ENCODE assay signal across 22 cellular contexts in genomic region chr13:44439615-44440014, GRCh38.
DNase-seq lines count a peak whose midpoint lies in the region; ATAC-seq and TF ChIP-seq lines count a peak whose summit lies in the region.
"Had no signal": no experiment of that assay in that cellular context is flagged by ENCODE, and none has a peak within 500 bp of the region (broad histone marks: within the 10 kb centered on the region; RNA-seq: fewer than 3 reads in every experiment).

No MANE protein-coding gene starts in this region.

- H3F3A ChIP-seq in smooth muscle cell (ENCODE audit: low read depth), result peaks cover 12% of the 10 kb centered on the region

- no peak for TF ChIP-seq CTCF in smooth muscle cell (IDR thresholded peaks at IDR 0.05; ENCODE audit: borderline replicate concordance, insufficient read depth, poor library complexity, severe bottlenecking)

- H3K9me3 ChIP-seq in endocrine pancreas (ENCODE audit: control insufficient read depth, low read length), result no peaks in the 10 kb centered on the region
- no peaks in the 10 kb centered on the region for H3K9me3 ChIP-seq in smooth muscle cell (replicated peaks; ENCODE audit: low read depth)
- H3K9me3 ChIP-seq: A549, spleen, tibial nerve had no signal

- DNase-seq in NOMO-1 treated with DMSO at 0.1 percent for 48 hours (lab: John Stamatoyannopoulos, UW; ENCODE audit: unreplicated experiment) (peak; percentile 53), NOMO-1 treated with dmso at 0.1 percent for 144 hours (lab: John Stamatoyannopoulos, UW; ENCODE audit: unreplicated experiment) (no peak), OCI-M1 (lab: John Stamatoyannopoulos, UW) (peak; percentile 54), smooth muscle cell (lab: John Stamatoyannopoulos, UW; ENCODE audit: unreplicated experiment) (no peak), 8988T (no peak)
- no peak for DNase-seq in effector memory CD8-positive, alpha-beta T cell
- DNase-seq: activated CD4-positive, alpha-beta memory T cell treated with anti-CD3 and anti-CD28 coated beads for 36 hours; activated T-cell treated with anti-CD3 and anti-CD28 coated beads, Interleukin-2, amount 50 U/mL, for 4 hours; CD4-positive, alpha-beta memory T cell; DMS79; left ventricle myocardium superior; NCI-H1105 treated with DMSO at 0.1 percent for 48 hours; NCI-H345; posterior cingulate gyrus; SHP77; spleen had no signal

- 62% methylated on average over 2 of the region's 2 CpGs for WGBS in smooth muscle cell (ENCODE audit: low lambda C conversion rate)

- peaks cover 60% of the 10 kb centered on the region for H4K20me1 ChIP-seq in smooth muscle cell (ENCODE audit: low read depth)

- H3K36me3 ChIP-seq in endocrine pancreas (ENCODE audit: control insufficient read depth, insufficient read depth, low read length), result peaks cover 2% of the 10 kb centered on the region
- H3K36me3 ChIP-seq in smooth muscle cell (ENCODE audit: low read depth), result no peaks in the 10 kb centered on the region

- peak overlapping the region; percentile 9 for H3K27ac ChIP-seq in smooth muscle cell (ENCODE audit: low read depth)
- H3K27ac ChIP-seq: tibial nerve had no signal

- H3K4me1 ChIP-seq in endocrine pancreas (ENCODE audit: control insufficient read depth, insufficient read depth, low read length), result peaks cover 8% of the 10 kb centered on the region
- peaks cover 9% of the 10 kb centered on the region for H3K4me1 ChIP-seq in smooth muscle cell (ENCODE audit: low read depth)

- H2AFZ ChIP-seq in smooth muscle cell (ENCODE audit: low read depth), result no peak overlapping the region

- H3K27me3 Mint-ChIP-seq in effector memory CD8-positive, alpha-beta T cell, result no peaks in the 10 kb centered on the region

- H3K4me2 ChIP-seq in smooth muscle cell, result no peak overlapping the region
- H3K4me2 ChIP-seq: A549 had no signal

- H3K4me3 ChIP-seq in endocrine pancreas (ENCODE audit: control insufficient read depth, insufficient read depth, low read length) (no peak overlapping the region), smooth muscle cell (no peak overlapping the region)
- H3K4me3 ChIP-seq: A549, spleen, tibial nerve had no signal

- H3K4me1 Mint-ChIP-seq in effector memory CD8-positive, alpha-beta T cell (ENCODE audit: low read depth in 2 of 2), result peaks cover 19 to 33% of the 10 kb centered on the region in 2 donors

- peaks cover 10% of the 10 kb centered on the region for H3K36me3 Mint-ChIP-seq in effector memory CD8-positive, alpha-beta T cell (ENCODE audit: insufficient read depth)
- H3K36me3 Mint-ChIP-seq: activated CD4-positive, alpha-beta memory T cell treated with anti-CD3 and anti-CD28 coated beads for 36 hours; activated naive CD4-positive, alpha-beta T cell treated with anti-CD3 and anti-CD28 coated beads, Interleukin-2, amount 50 U/mL, for 72 hours had no signal

- H3K27ac Mint-ChIP-seq in effector memory CD8-positive, alpha-beta T cell, result no peak overlapping the region
- H3K27ac Mint-ChIP-seq: activated CD4-positive, alpha-beta memory T cell treated with anti-CD3 and anti-CD28 coated beads for 36 hours; activated naive CD4-positive, alpha-beta T cell treated with anti-CD3 and anti-CD28 coated beads, Interleukin-2, amount 50 U/mL, for 72 hours; CD4-positive, alpha-beta memory T cell; stimulated activated effector memory CD8-positive, alpha-beta T cell treated with anti-CD3 and anti-CD28 coated beads, Interleukin-12 subunit alpha, Interleukin-12 subunit beta, amount 100 ng/mL, for 72 hours had no signal

- H3K9ac ChIP-seq in endocrine pancreas (ENCODE audit: control insufficient read depth, insufficient read depth, low read length) (peak overlapping the region; percentile 26), smooth muscle cell (ENCODE audit: low read depth) (no peak overlapping the region)

- no peak overlapping the region for H3K4me3 Mint-ChIP-seq in effector memory CD8-positive, alpha-beta T cell
- H3K4me3 Mint-ChIP-seq: activated CD4-positive, alpha-beta memory T cell treated with anti-CD3 and anti-CD28 coated beads for 36 hours; activated T-cell treated with anti-CD3 and anti-CD28 coated beads, Interleukin-2, amount 50 U/mL, for 4 hours; CD4-positive, alpha-beta memory T cell; stimulated activated effector memory CD8-positive, alpha-beta T cell treated with anti-CD3 and anti-CD28 coated beads, Interleukin-12 subunit alpha, Interleukin-12 subunit beta, amount 100 ng/mL, for 72 hours had no signal

- no peaks in the 10 kb centered on the region for H3K27me3 ChIP-seq in endocrine pancreas (ENCODE audit: control insufficient read depth, insufficient read depth, low read length)
- no peaks in the 10 kb centered on the region for H3K27me3 ChIP-seq in smooth muscle cell (ENCODE audit: low read depth)
- H3K27me3 ChIP-seq: tibial nerve had no signal

- H3K79me2 ChIP-seq in smooth muscle cell (ENCODE audit: low read depth), result peaks cover 23% of the 10 kb centered on the region

- ATAC-seq in effector memory CD8-positive, alpha-beta T cell (replicated peaks), result no peak
- ATAC-seq in HG03460 (IDR thresholded peaks at IDR 0.05; ENCODE audit: unreplicated experiment), result no peak
- ATAC-seq: A549; activated naive CD4-positive, alpha-beta T cell treated with anti-CD3 and anti-CD28 coated beads, Interleukin-2, amount 50 U/mL, for 72 hours; activated T-cell treated with anti-CD3 and anti-CD28 coated beads, Interleukin-2, amount 50 U/mL, for 4 hours; left ventricle myocardium superior; stimulated activated effector memory CD8-positive, alpha-beta T cell treated with anti-CD3 and anti-CD28 coated beads, Interleukin-12 subunit alpha, Interleukin-12 subunit beta, amount 100 ng/mL, for 72 hours had no signal

- no peaks in the 10 kb centered on the region for H3K9me3 Mint-ChIP-seq in effector memory CD8-positive, alpha-beta T cell
- H3K9me3 Mint-ChIP-seq: activated CD4-positive, alpha-beta memory T cell treated with anti-CD3 and anti-CD28 coated beads for 36 hours; activated naive CD4-positive, alpha-beta T cell treated with anti-CD3 and anti-CD28 coated beads, Interleukin-2, amount 50 U/mL, for 72 hours; activated T-cell treated with anti-CD3 and anti-CD28 coated beads, Interleukin-2, amount 50 U/mL, for 4 hours; CD4-positive, alpha-beta memory T cell; stimulated activated effector memory CD8-positive, alpha-beta T cell treated with anti-CD3 and anti-CD28 coated beads, Interleukin-12 subunit alpha, Interleukin-12 subunit beta, amount 100 ng/mL, for 72 hours had no signal

Comparison
In these comparisons a context has a peak if more than half of its experiments do, and no peak if none do; other contexts are left out.
1. DNase-seq: peak in NOMO-1 treated with DMSO at 0.1 percent for 48 hours (single experiment) and OCI-M1 (single experiment); none in NOMO-1 treated with dmso at 0.1 percent for 144 hours (single experiment), smooth muscle cell (single experiment), 8988T (single experiment) and effector memory CD8-positive, alpha-beta T cell (0 of 3).